14 cellular contexts compared by ENCODE assay signal in genomic region chr22:41535244-41535643, GRCh38. TPM values are rescaled to one million over a fixed set of nuclear protein-coding genes. Genes with fewer than 3 reads are reported as not detected.
DNase-seq lines count a peak whose midpoint lies in the region; ATAC-seq lines count a peak whose summit lies in the region.
"Had no signal": no experiment of that assay in that cellular context is flagged by ENCODE, and none has a peak within 500 bp of the region (broad histone marks: within the 10 kb centered on the region; RNA-seq: fewer than 3 reads in every experiment).

No MANE protein-coding gene starts in this region.

- ATAC-seq in GM18868 (IDR thresholded peaks at IDR 0.05; ENCODE audit: unreplicated experiment), result no peak
- ATAC-seq: left lobe of liver; stimulated activated naive CD8-positive, alpha-beta T cell treated with anti-CD3 and anti-CD28 coated beads, Interleukin-15, Interleukin-2, amounts not matched to agents 100 U/mL and 50 U/mL, for 24 hours had no signal

- DNase-seq in SIG-M5 treated with dmso at 0.1 percent for 504 hours (lab: John Stamatoyannopoulos, UW; ENCODE audit: unreplicated experiment) (peak; percentile 15), SIG-M5 (lab: John Stamatoyannopoulos, UW) (no peak), NCI-H510A (lab: John Stamatoyannopoulos, UW) (peak; percentile 10), dermis blood vessel endothelial cell (peak; percentile 36), renal cortical epithelial cell (ENCODE audit: low read depth) (peak; percentile 22), cerebellar nuclear complex (lab: John Stamatoyannopoulos, UW) (no peak), AG08396 (ENCODE audit: low spot score) (no peak)
- DNase-seq: C1 segment of cervical spinal cord; NCI-H2029; stimulated activated naive CD8-positive, alpha-beta T cell treated with anti-CD3 and anti-CD28 coated beads, Interleukin-15, Interleukin-2, amounts not matched to agents 100 U/mL and 50 U/mL, for 24 hours had no signal

RNA-seq across cellular contexts. Expression of gene POLR3H, which starts 9.0 kb away (rescaled TPM):
- total RNA-seq in dermis blood vessel endothelial cell (11.7 and 20.3 TPM in 2 replicates), renal cortical epithelial cell (17.4 and 38.8 TPM in 2 replicates)

RNA-seq across cellular contexts. Expression of gene CSDC2, which starts 25.6 kb away (rescaled TPM):
- not detected in 2 replicates for total RNA-seq in dermis blood vessel endothelial cell
- total RNA-seq in renal cortical epithelial cell, result 0.69 and 3.2 TPM in 2 replicates
- total RNA-seq: activated T-helper 1 cell treated with anti-CD3 and anti-CD28 coated beads, Interleukin-12 subunit alpha, Interleukin-12 subunit beta, Interleukin-2, Interleukin-4 antibody, amounts not matched to agents 30 ng/mL and 10 ng/mL and 1 ng/mL, durations not matched to agents 14 hours and 24 hours and 36 hours; T-helper 1 cell treated with Interleukin-12 subunit alpha and Interleukin-12 subunit beta and Interleukin-4 antibody, amounts not matched to agents 30 ng/mL and 1 ng/mL, for 36 hours had no signal

RNA-seq across cellular contexts. Expression of gene PMM1, which starts 54.4 kb away (rescaled TPM):
- total RNA-seq in dermis blood vessel endothelial cell (2.3 and 3.6 TPM in 2 replicates), renal cortical epithelial cell (9.9 and 14.6 TPM in 2 replicates)

Comparison
In these comparisons a context has a peak if more than half of its experiments do, and no peak if none do; other contexts are left out.
1. DNase-seq: peak in SIG-M5 treated with dmso at 0.1 percent for 504 hours (single experiment), NCI-H510A (single experiment), dermis blood vessel endothelial cell (single experiment) and renal cortical epithelial cell (single experiment); none in SIG-M5 (single experiment), cerebellar nuclear complex (0 of 2) and AG08396 (single experiment).